Comparison of ENCODE assay signal across 8 cellular contexts in the genomic region with DNA sequence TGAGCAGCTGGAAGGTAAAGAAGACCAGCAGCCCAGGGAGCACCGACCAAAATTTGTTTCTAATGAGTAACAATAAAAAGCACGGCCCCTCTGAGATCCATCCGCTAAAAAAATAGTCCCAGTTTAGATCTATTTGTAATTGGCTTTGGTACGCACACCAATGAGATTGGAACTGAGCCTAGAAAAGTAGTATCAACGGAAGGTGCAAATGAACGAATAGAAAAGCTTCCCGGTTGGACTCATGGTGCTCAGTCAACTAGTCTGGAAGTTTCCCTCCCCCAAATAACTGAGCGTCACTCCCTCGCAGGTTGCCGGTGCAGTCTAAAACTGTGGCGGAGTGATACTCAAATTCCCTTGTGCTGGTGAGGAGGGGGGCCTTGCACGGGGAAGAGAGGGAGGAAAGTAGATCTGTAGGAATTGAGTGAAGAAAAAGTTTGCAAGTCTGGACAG. TPM values are rescaled to one million over a fixed set of nuclear protein-coding genes. Genes with fewer than 3 reads are reported as not detected.
DNase-seq lines count a peak whose midpoint lies in the region; ATAC-seq and TF ChIP-seq lines count a peak whose summit lies in the region.

Gene COL4A5, plus strand, starts transcription at position 405 of the 450 bp plus-strand sequence. CDS start 288 bp downstream, outside the sequence.

- H3K9ac ChIP-seq in iPS-15b (ENCODE audit: low read depth, low read length): peak within 1 kb of the TSS; percentile 84

- H3K4me1 ChIP-seq in iPS-15b (ENCODE audit: control insufficient read depth, insufficient read depth, low read length) (peaks cover 6% of the 10 kb centered on the region), sigmoid colon (no peaks in the 10 kb centered on the region)

- intact Hi-C loops in sigmoid colon (cut with DNase I): no loop called here

- H3K36me3 ChIP-seq in iPS-15b (ENCODE audit: control insufficient read depth, insufficient read depth, low read length) (no peaks in the 10 kb centered on the region), sigmoid colon (no peaks in the 10 kb centered on the region)

- no peak for TF ChIP-seq POLR2A in sigmoid colon (IDR thresholded peaks at IDR 0.05)

- peak within 1 kb of the TSS in 2 of 4 donors; percentile 35 to 79 for H3K27ac ChIP-seq in sigmoid colon

- H3K9me3 ChIP-seq in iPS-15b (ENCODE audit: control insufficient read depth, insufficient read depth, low read length): no peaks in the 10 kb centered on the region
- no peaks in the 10 kb centered on the region for H3K9me3 ChIP-seq in sigmoid colon

- H3K27me3 ChIP-seq in iPS-15b (ENCODE audit: control insufficient read depth, insufficient read depth, low read length) (peaks cover 21% of the 10 kb centered on the region), sigmoid colon (peaks cover 0 to 11% (median 0%) of the 10 kb centered on the region in 3 donors)

- no peak for TF ChIP-seq EP300 in sigmoid colon (IDR thresholded peaks at IDR 0.05)

- 1 to 2% methylated on average over 12 of the region's 12 CpGs for WGBS in sigmoid colon, 2 donors

- no peak for ATAC-seq in HG02798 (IDR thresholded peaks at IDR 0.05; ENCODE audit: poor library complexity, unreplicated experiment)

- DNase-seq in DMS79 (lab: John Stamatoyannopoulos, UW) (peak; percentile 4), DMS79 treated with DMSO at 0.1 percent for 48 hours (lab: John Stamatoyannopoulos, UW) (no peak), NCI-H460 (ENCODE audit: extremely low read depth, low read depth) (peak; percentile 91), T47D (ENCODE audit: low read depth in 1 of 2, low spot score in 1 of 2) (peak; percentile 2 to 89), sigmoid colon (peak; percentile 70), NOMO-1 treated with dmso at 0.1 percent for 144 hours (lab: John Stamatoyannopoulos, UW; ENCODE audit: unreplicated experiment) (no peak)

- in situ Hi-C loops in T47D (cut with HindIII; ENCODE audit: low pct_unique_long_range_greater_than_20kb, low sequenced_read_pairs): no loop called here

- H3K4me3 ChIP-seq in iPS-15b (ENCODE audit: low read depth, low read length) (peak within 1 kb of the TSS; percentile 90), sigmoid colon (peak within 1 kb of the TSS; percentile 23 to 45 (median 39))

- TF ChIP-seq CTCF in sigmoid colon (IDR thresholded peaks at IDR 0.05): no peak

RNA-seq across cellular contexts. Expression of gene COL4A5, which starts in this region (rescaled TPM):
- total RNA-seq in NCI-H460 (2014; rRNA removed; shearing (Covaris generic)): 193 and 211 TPM in 2 replicates
- 416 and 585 TPM in 2 replicates for polyA plus RNA-seq in NCI-H460 (2014; cell fraction: nucleus; rRNA removed)
- total RNA-seq in sigmoid colon: 10 to 100 TPM in 1 of 4 donors, 1 to 10 TPM in 3; 4.6 to 19.4 (median 6.3) TPM
- polyA plus RNA-seq in sigmoid colon: 1 to 10 TPM in 1 of 3 donors, under 1 TPM in 2; 0.23 to 1.3 (median 0.60) TPM

Comparison
In these comparisons a context has a peak if more than half of its experiments do, and no peak if none do; other contexts are left out.
1. DNase-seq: peak in DMS79 (single experiment), NCI-H460 (single experiment), T47D (2 of 2) and sigmoid colon (single experiment); none in DMS79 treated with DMSO at 0.1 percent for 48 hours (single experiment) and NOMO-1 treated with dmso at 0.1 percent for 144 hours (single experiment).